ENCODE assay signal across 8 cellular contexts in genomic region chr6:31814677-31815024, GRCh38. TPM values are rescaled to one million over a fixed set of nuclear protein-coding genes. Genes with fewer than 3 reads are reported as not detected.
DNase-seq lines count a peak whose midpoint lies in the region; ATAC-seq and TF ChIP-seq lines count a peak whose summit lies in the region.

No MANE protein-coding gene starts in this region.

- H3K4me1 ChIP-seq in thymus (ENCODE audit: control insufficient read depth, insufficient read depth, low read length) = peaks cover 6% of the 10 kb centered on the region

- in situ Hi-C loops in G401 (cut with HindIII; ENCODE audit: low sequenced_read_pairs) (no loop called here), SK-MEL-5 (cut with HindIII; ENCODE audit: low pct_unique_long_range_greater_than_20kb, low sequenced_read_pairs) (no loop called here)

- no peaks in the 10 kb centered on the region for H3K27me3 ChIP-seq in thymus (ENCODE audit: control insufficient read depth, insufficient read depth)

- no peaks in the 10 kb centered on the region for H3K9me3 Mint-ChIP-seq in activated naive CD8-positive, alpha-beta T cell treated with anti-CD3 and anti-CD28 coated beads, Interleukin-2, amount 50 U/mL, for 24 hours
- H3K9me3 Mint-ChIP-seq in nephron progenitor cell = peaks cover 31% of the 10 kb centered on the region

- DNase-seq in G401 (ENCODE audit: low spot score) (peak; percentile 98), M059J (ENCODE audit: low read depth) (peak; percentile 100), SK-MEL-5 (ENCODE audit: low read depth, low spot score) (peak; percentile 82), globus pallidus (ENCODE audit: low spot score) (peak; percentile 99), nephron progenitor cell (peak; percentile 76)
- peak; percentile 75 for DNase-seq in activated naive CD8-positive, alpha-beta T cell treated with anti-CD3 and anti-CD28 coated beads, Interleukin-2, amount 50 U/mL, for 24 hours

- peaks cover 2% of the 10 kb centered on the region for H3K36me3 Mint-ChIP-seq in activated naive CD8-positive, alpha-beta T cell treated with anti-CD3 and anti-CD28 coated beads, Interleukin-2, amount 50 U/mL, for 24 hours (ENCODE audit: low read depth)
- H3K36me3 Mint-ChIP-seq in nephron progenitor cell (ENCODE audit: low read depth) = peaks cover 22% of the 10 kb centered on the region

- H3K4me3 Mint-ChIP-seq in activated naive CD8-positive, alpha-beta T cell treated with anti-CD3 and anti-CD28 coated beads, Interleukin-2, amount 50 U/mL, for 24 hours = peak overlapping the region; percentile 82
- peak overlapping the region; percentile 81 for H3K4me3 Mint-ChIP-seq in nephron progenitor cell

- peak overlapping the region; percentile 82 for H3K27ac ChIP-seq in thymus (ENCODE audit: low read depth)

- peak; percentile 45 for ATAC-seq in activated naive CD8-positive, alpha-beta T cell treated with anti-CD3 and anti-CD28 coated beads, Interleukin-2, amount 50 U/mL, for 24 hours
- no peak for ATAC-seq in GM18873 (IDR thresholded peaks at IDR 0.05; ENCODE audit: low FRiP score, unreplicated experiment)

- H3K4me3 ChIP-seq in thymus (ENCODE audit: low read length) = peak overlapping the region; percentile 64

- peaks cover 53% of the 10 kb centered on the region for H3K4me1 Mint-ChIP-seq in activated naive CD8-positive, alpha-beta T cell treated with anti-CD3 and anti-CD28 coated beads, Interleukin-2, amount 50 U/mL, for 24 hours
- H3K4me1 Mint-ChIP-seq in nephron progenitor cell = peaks cover 25% of the 10 kb centered on the region

- no peaks in the 10 kb centered on the region for H3K9me3 ChIP-seq in thymus (ENCODE audit: control insufficient read depth)

- TF ChIP-seq CTCF in nephron progenitor cell (IDR thresholded peaks at IDR 0.05) = no peak

- under 1% methylated on average over 13 of the region's 13 CpGs for WGBS in thymus

- peak overlapping the region; percentile 85 for H3K27ac Mint-ChIP-seq in activated naive CD8-positive, alpha-beta T cell treated with anti-CD3 and anti-CD28 coated beads, Interleukin-2, amount 50 U/mL, for 24 hours
- peak overlapping the region; percentile 99 for H3K27ac Mint-ChIP-seq in nephron progenitor cell

- H3K36me3 ChIP-seq in thymus (ENCODE audit: control insufficient read depth, insufficient read depth) = peaks cover 7% of the 10 kb centered on the region

- no peaks in the 10 kb centered on the region for H3K27me3 Mint-ChIP-seq in activated naive CD8-positive, alpha-beta T cell treated with anti-CD3 and anti-CD28 coated beads, Interleukin-2, amount 50 U/mL, for 24 hours
- H3K27me3 Mint-ChIP-seq in nephron progenitor cell (ENCODE audit: low read depth, poor library complexity) = peaks cover 6% of the 10 kb centered on the region

RNA-seq across cellular contexts. Expression of gene HSPA1L, which starts 0.4 kb away (rescaled TPM):
- total RNA-seq in G401 (2014; rRNA removed; shearing (Covaris generic)) = 0.75 and 0.98 TPM in 2 replicates
- total RNA-seq in M059J (2014; rRNA removed; shearing (Covaris generic)) = 0.30 and 2.5 TPM in 2 replicates
- total RNA-seq in SK-MEL-5 (2014; rRNA removed; shearing (Covaris generic)) = 0.29 TPM in 2 replicates
- polyA plus RNA-seq in SK-MEL-5 (2015; cell fraction: cytosol; rRNA removed) = 0.10 and 0.12 TPM in 2 replicates
- polyA plus RNA-seq in SK-MEL-5 (2015; cell fraction: nucleus; rRNA removed) = 0.28 TPM in 1 of 2 replicates, not detected in the other
- polyA plus RNA-seq in thymus = 2.4 TPM

RNA-seq across cellular contexts. Expression of gene HSPA1A, which starts 0.7 kb away (rescaled TPM):
- 0.25 TPM in 1 of 2 replicates, not detected in the other for total RNA-seq in G401 (2014; rRNA removed; shearing (Covaris generic))
- 163 and 238 TPM in 2 replicates for total RNA-seq in M059J (2014; rRNA removed; shearing (Covaris generic))
- total RNA-seq in SK-MEL-5 (2014; rRNA removed; shearing (Covaris generic)) = 7.1 and 8.2 TPM in 2 replicates
- 7.5 and 9.6 TPM in 2 replicates for polyA plus RNA-seq in SK-MEL-5 (2015; cell fraction: cytosol; rRNA removed)
- 0.11 and 3.1 TPM in 2 replicates for polyA plus RNA-seq in SK-MEL-5 (2015; cell fraction: nucleus; rRNA removed)
- polyA plus RNA-seq in thymus = 68.8 TPM

RNA-seq across cellular contexts. Expression of gene LSM2, which starts 7.9 kb away (rescaled TPM):
- 64.0 and 104 TPM in 2 replicates for total RNA-seq in G401 (2014; rRNA removed; shearing (Covaris generic))
- 162 and 306 TPM in 2 replicates for total RNA-seq in M059J (2014; rRNA removed; shearing (Covaris generic))
- total RNA-seq in SK-MEL-5 (2014; rRNA removed; shearing (Covaris generic)) = 45.6 and 47.0 TPM in 2 replicates
- polyA plus RNA-seq in SK-MEL-5 (2015; cell fraction: cytosol; rRNA removed) = 68.2 and 81.9 TPM in 2 replicates
- 8.4 and 17.9 TPM in 2 replicates for polyA plus RNA-seq in SK-MEL-5 (2015; cell fraction: nucleus; rRNA removed)
- 76.8 TPM for polyA plus RNA-seq in thymus

RNA-seq across cellular contexts. Expression of gene HSPA1B, which starts 12.9 kb away (rescaled TPM):
- 201 and 209 TPM in 2 replicates for total RNA-seq in G401 (2014; rRNA removed; shearing (Covaris generic))
- 185 and 359 TPM in 2 replicates for total RNA-seq in M059J (2014; rRNA removed; shearing (Covaris generic))
- total RNA-seq in SK-MEL-5 (2014; rRNA removed; shearing (Covaris generic)) = 104 TPM in 2 replicates
- 127 and 135 TPM in 2 replicates for polyA plus RNA-seq in SK-MEL-5 (2015; cell fraction: cytosol; rRNA removed)
- polyA plus RNA-seq in SK-MEL-5 (2015; cell fraction: nucleus; rRNA removed) = 30.9 and 34.3 TPM in 2 replicates
- polyA plus RNA-seq in thymus = 46.8 TPM

RNA-seq across cellular contexts. Expression of gene VARS1, which starts 19.1 kb away (rescaled TPM):
- 133 and 152 TPM in 2 replicates for total RNA-seq in G401 (2014; rRNA removed; shearing (Covaris generic))
- total RNA-seq in M059J (2014; rRNA removed; shearing (Covaris generic)) = 33.1 and 51.2 TPM in 2 replicates
- total RNA-seq in SK-MEL-5 (2014; rRNA removed; shearing (Covaris generic)) = 38.9 and 53.0 TPM in 2 replicates
- polyA plus RNA-seq in SK-MEL-5 (2015; cell fraction: cytosol; rRNA removed) = 134 and 160 TPM in 2 replicates
- polyA plus RNA-seq in SK-MEL-5 (2015; cell fraction: nucleus; rRNA removed) = 172 and 179 TPM in 2 replicates
- polyA plus RNA-seq in thymus = 25.2 TPM

Comparison
In these comparisons a context has a peak if more than half of its experiments do, and no peak if none do; other contexts are left out.
1. RNA of gene HSPA1A, which starts 0.7 kb away (total RNA-seq): 163 to 238 TPM in M059J; 7.1 to 8.2 TPM in SK-MEL-5 and 0.25 TPM in G401; every median in the first group is over 10 times any median in the second.
2. Peak in every context shown above with its lines, with median percentiles within 50 percentile points of each other: DNase-seq.